In genomic region chr1:30656171-30656940, GRCh38 we compare ENCODE assay signal across 21 cellular contexts.
DNase-seq lines count a peak whose midpoint lies in the region; ATAC-seq, FAIRE-seq and TF ChIP-seq lines count a peak whose summit lies in the region.
"Had no signal": no experiment of that assay in that cellular context is flagged by ENCODE, and none has a peak within 500 bp of the region (broad histone marks: within the 10 kb centered on the region; RNA-seq: fewer than 3 reads in every experiment).

No MANE protein-coding gene starts in this region.

- no peak overlapping the region for H3K4me2 ChIP-seq in neural progenitor cell
- H3K4me2 ChIP-seq: KMS-11 had no signal

- no peak for TF ChIP-seq EP300 in transverse colon (IDR thresholded peaks at IDR 0.05; ENCODE audit: low read depth)

- CTCF ChIA-PET in activated naive CD4-positive, alpha-beta T cell treated with anti-CD3 and anti-CD28 coated beads for 36 hours (lab: Charles Lee) = no interaction called here

- TF ChIP-seq POLR2A in transverse colon (IDR thresholded peaks at IDR 0.05) = no peak

- in situ Hi-C loops in transverse colon (cut with MboI; ENCODE audit: low pct_ligation_motif_present in 1 of 4, low pct_unique_long_range_greater_than_20kb in 1 of 4, low sequenced_read_pairs in 3 of 4) = loop anchor here in 2 of 4 donors (5.0 kb wide), 1 partner anchor 1104 kb away; no protein-coding TSS in a partner anchor

- no peak for DNase-seq in activated naive CD8-positive, alpha-beta T cell treated with anti-CD3 and anti-CD28 coated beads, Interleukin-2, amount 10 ng/mL, durations not matched to agents 7 days and 5 days
- DNase-seq in activated naive CD8-positive, alpha-beta T cell treated with anti-CD3 and anti-CD28 coated beads for 36 hours = no peak
- DNase-seq in endodermal cell = peak; percentile 35
- DNase-seq in neural progenitor cell (ENCODE audit: low spot score) = no peak
- DNase-seq in urothelium cell line (ENCODE audit: low spot score) = no peak
- no peak for DNase-seq in activated naive CD4-positive, alpha-beta T cell treated with anti-CD3 and anti-CD28 coated beads for 36 hours
- DNase-seq in transverse colon = no peak
- DNase-seq: DMS153; DND-41; NCI-H1048; NCI-H1417; NCI-H1694; NCI-H2029 treated with DMSO at 0.1 percent for 48 hours; NCI-H446 treated with DMSO at 0.1 percent for 48 hours; NCI-H526; NCI-H82; NK-92 treated with Interleukin-12 subunit alpha and Interleukin-12 subunit beta, amount 100 ng/mL, for 24 hours had no signal

- no peak for ATAC-seq in activated naive CD8-positive, alpha-beta T cell treated with anti-CD3 and anti-CD28 coated beads, Interleukin-2, amount 10 ng/mL, durations not matched to agents 7 days and 5 days (ENCODE audit: low read depth)

- H3K27ac ChIP-seq in endodermal cell (ENCODE audit: low read depth, low read length) = no peak overlapping the region
- no peak overlapping the region for H3K27ac ChIP-seq in neural progenitor cell
- no peak overlapping the region for H3K27ac ChIP-seq in transverse colon
- H3K27ac ChIP-seq: KMS-11 had no signal

- no peaks in the 10 kb centered on the region for H3K79me2 ChIP-seq in neural progenitor cell (ENCODE audit: low read depth)

- peak overlapping the region; percentile 48 for H3K27ac Mint-ChIP-seq in activated naive CD8-positive, alpha-beta T cell treated with anti-CD3 and anti-CD28 coated beads, Interleukin-2, amount 10 ng/mL, durations not matched to agents 7 days and 5 days
- no peak overlapping the region for H3K27ac Mint-ChIP-seq in activated naive CD8-positive, alpha-beta T cell treated with anti-CD3 and anti-CD28 coated beads for 36 hours
- H3K27ac Mint-ChIP-seq in endodermal cell (no peak overlapping the region), neural progenitor cell (no peak overlapping the region)
- H3K27ac Mint-ChIP-seq in activated naive CD4-positive, alpha-beta T cell treated with anti-CD3 and anti-CD28 coated beads for 36 hours = no peak overlapping the region
- H3K27ac Mint-ChIP-seq: IgD-negative memory B cell had no signal

- 88 to 91% methylated on average over 21 to 27 of the region's 27 CpGs for WGBS in endodermal cell (ENCODE audit: insufficient coverage in 1 of 2, insufficient read length in 1 of 2), 2 experiments
- 70% methylated on average over 27 of the region's 27 CpGs; no CpG with 5 or more reads in 1 of the 2 donors for WGBS in transverse colon (ENCODE audit: low coverage in 1 of 2), 2 donors

- H3K9me3 Mint-ChIP-seq in activated naive CD8-positive, alpha-beta T cell treated with anti-CD3 and anti-CD28 coated beads, Interleukin-2, amount 10 ng/mL, durations not matched to agents 7 days and 5 days = peaks cover 4% of the 10 kb centered on the region
- H3K9me3 Mint-ChIP-seq in activated naive CD8-positive, alpha-beta T cell treated with anti-CD3 and anti-CD28 coated beads for 36 hours = no peaks in the 10 kb centered on the region
- peaks cover 15% of the 10 kb centered on the region for H3K9me3 Mint-ChIP-seq in endodermal cell
- H3K9me3 Mint-ChIP-seq in neural progenitor cell = peaks cover 10% of the 10 kb centered on the region
- H3K9me3 Mint-ChIP-seq in activated naive CD4-positive, alpha-beta T cell treated with anti-CD3 and anti-CD28 coated beads for 36 hours = no peaks in the 10 kb centered on the region
- H3K9me3 Mint-ChIP-seq: IgD-negative memory B cell had no signal

- H3K27me3 Mint-ChIP-seq in activated naive CD8-positive, alpha-beta T cell treated with anti-CD3 and anti-CD28 coated beads, Interleukin-2, amount 10 ng/mL, durations not matched to agents 7 days and 5 days = no peaks in the 10 kb centered on the region
- H3K27me3 Mint-ChIP-seq in activated naive CD8-positive, alpha-beta T cell treated with anti-CD3 and anti-CD28 coated beads for 36 hours = peaks cover 3% of the 10 kb centered on the region
- H3K27me3 Mint-ChIP-seq in endodermal cell (ENCODE audit: insufficient read depth) (no peaks in the 10 kb centered on the region), neural progenitor cell (ENCODE audit: insufficient read depth, low read depth) (peaks cover 7% of the 10 kb centered on the region)
- peaks cover 6% of the 10 kb centered on the region for H3K27me3 Mint-ChIP-seq in activated naive CD4-positive, alpha-beta T cell treated with anti-CD3 and anti-CD28 coated beads for 36 hours (ENCODE audit: low read depth)

- no peaks in the 10 kb centered on the region for H3F3A ChIP-seq in neural progenitor cell (ENCODE audit: low read depth)

- H2AFZ ChIP-seq in neural progenitor cell (replicated peaks) = no peak overlapping the region

- peaks cover 7% of the 10 kb centered on the region for H3K4me1 ChIP-seq in endodermal cell (ENCODE audit: control insufficient read depth, insufficient read depth, low read length)
- peaks cover 9% of the 10 kb centered on the region for H3K4me1 ChIP-seq in neural progenitor cell
- H3K4me1 ChIP-seq in transverse colon = peaks cover 0 to 4% (median 2%) of the 10 kb centered on the region in 4 donors

- no peaks in the 10 kb centered on the region for H4K20me1 ChIP-seq in neural progenitor cell (ENCODE audit: low read depth)

- no peaks in the 10 kb centered on the region for H3K9me3 ChIP-seq in endodermal cell (ENCODE audit: control insufficient read depth, low read length)
- no peaks in the 10 kb centered on the region for H3K9me3 ChIP-seq in neural progenitor cell (ENCODE audit: low read depth)
- no peaks in the 10 kb centered on the region for H3K9me3 ChIP-seq in transverse colon

- no peaks in the 10 kb centered on the region for H3K36me3 ChIP-seq in endodermal cell (ENCODE audit: control insufficient read depth, insufficient read depth, low read length)
- no peaks in the 10 kb centered on the region for H3K36me3 ChIP-seq in neural progenitor cell
- no peaks in the 10 kb centered on the region for H3K36me3 ChIP-seq in transverse colon

- intact Hi-C loops in activated naive CD4-positive, alpha-beta T cell treated with anti-CD3 and anti-CD28 coated beads for 36 hours (cut with micrococcal nuclease) = no loop called here
- intact Hi-C loops in transverse colon (cut with DNase I; ENCODE audit: low total_unique reads) = no loop called here

- POLR2A ChIA-PET in activated naive CD8-positive, alpha-beta T cell treated with anti-CD3 and anti-CD28 coated beads, Interleukin-2, amount 10 ng/mL, durations not matched to agents 7 days and 5 days (lab: Charles Lee) = no interaction called here

- H3K4me3 ChIP-seq in endodermal cell (ENCODE audit: low read length) (no peak overlapping the region), neural progenitor cell (no peak overlapping the region), transverse colon (no peak overlapping the region)

- no peak overlapping the region for H3K4me3 Mint-ChIP-seq in activated naive CD8-positive, alpha-beta T cell treated with anti-CD3 and anti-CD28 coated beads, Interleukin-2, amount 10 ng/mL, durations not matched to agents 7 days and 5 days
- no peak overlapping the region for H3K4me3 Mint-ChIP-seq in activated naive CD8-positive, alpha-beta T cell treated with anti-CD3 and anti-CD28 coated beads for 36 hours
- H3K4me3 Mint-ChIP-seq in endodermal cell = no peak overlapping the region
- peak overlapping the region; percentile 35 for H3K4me3 Mint-ChIP-seq in neural progenitor cell
- H3K4me3 Mint-ChIP-seq in activated naive CD4-positive, alpha-beta T cell treated with anti-CD3 and anti-CD28 coated beads for 36 hours = no peak overlapping the region
- H3K4me3 Mint-ChIP-seq: IgD-negative memory B cell had no signal

- TF ChIP-seq CTCF in endodermal cell (conservative IDR thresholded peaks at IDR 0.05) (no peak), neural progenitor cell (IDR thresholded peaks at IDR 0.05) (no peak), transverse colon (IDR thresholded peaks at IDR 0.05) (no peak)

- no peaks in the 10 kb centered on the region for H3K27me3 ChIP-seq in endodermal cell (ENCODE audit: control insufficient read depth, insufficient read depth, low read length, poor library complexity, severe bottlenecking)
- H3K27me3 ChIP-seq in neural progenitor cell = no peaks in the 10 kb centered on the region
- peaks cover 6% of the 10 kb centered on the region for H3K27me3 ChIP-seq in transverse colon

- peak; percentile 46 for FAIRE-seq in urothelium cell line (lab: Jason Lieb, UNC)
- FAIRE-seq: GM12892, GM19239 had no signal

- H3K36me3 Mint-ChIP-seq in activated naive CD8-positive, alpha-beta T cell treated with anti-CD3 and anti-CD28 coated beads, Interleukin-2, amount 10 ng/mL, durations not matched to agents 7 days and 5 days = no peaks in the 10 kb centered on the region
- peaks cover 4% of the 10 kb centered on the region for H3K36me3 Mint-ChIP-seq in activated naive CD8-positive, alpha-beta T cell treated with anti-CD3 and anti-CD28 coated beads for 36 hours
- H3K36me3 Mint-ChIP-seq in endodermal cell (ENCODE audit: low read depth) (no peaks in the 10 kb centered on the region), neural progenitor cell (no peaks in the 10 kb centered on the region)
- H3K36me3 Mint-ChIP-seq in activated naive CD4-positive, alpha-beta T cell treated with anti-CD3 and anti-CD28 coated beads for 36 hours (ENCODE audit: low read depth) = no peaks in the 10 kb centered on the region
- H3K36me3 Mint-ChIP-seq: IgD-negative memory B cell had no signal

- peaks cover 1% of the 10 kb centered on the region for H3K4me1 Mint-ChIP-seq in activated naive CD8-positive, alpha-beta T cell treated with anti-CD3 and anti-CD28 coated beads, Interleukin-2, amount 10 ng/mL, durations not matched to agents 7 days and 5 days
- no peaks in the 10 kb centered on the region for H3K4me1 Mint-ChIP-seq in activated naive CD8-positive, alpha-beta T cell treated with anti-CD3 and anti-CD28 coated beads for 36 hours
- H3K4me1 Mint-ChIP-seq in endodermal cell (peaks cover 10% of the 10 kb centered on the region), neural progenitor cell (peaks cover 13% of the 10 kb centered on the region)
- no peaks in the 10 kb centered on the region for H3K4me1 Mint-ChIP-seq in activated naive CD4-positive, alpha-beta T cell treated with anti-CD3 and anti-CD28 coated beads for 36 hours (ENCODE audit: low read depth)
- H3K4me1 Mint-ChIP-seq: IgD-negative memory B cell had no signal

- H3K9ac ChIP-seq in endodermal cell (ENCODE audit: extremely low read depth, low read length, poor library complexity, severe bottlenecking) = no peak overlapping the region
- no peak overlapping the region for H3K9ac ChIP-seq in neural progenitor cell
- H3K9ac ChIP-seq: KMS-11 had no signal
